ENCODE assay signal across 13 cellular contexts in genomic region chr3:134804508-134805480, GRCh38. TPM values are rescaled to one million over a fixed set of nuclear protein-coding genes. Genes with fewer than 3 reads are reported as not detected.
"Had no signal": no experiment of that assay in that cellular context is flagged by ENCODE, and none has a peak within 500 bp of the region (broad histone marks: within the 10 kb centered on the region; RNA-seq: fewer than 3 reads in every experiment).

No MANE protein-coding gene starts in this region.

- H3K4me3 ChIP-seq: lower lobe of right lung, right atrium auricular region, tibial nerve had no signal

- H3K27me3 ChIP-seq: right atrium auricular region, tibial nerve had no signal

- H3K4me1 ChIP-seq: lower lobe of right lung, right atrium auricular region, tibial nerve had no signal

- ATAC-seq: lower lobe of right lung; naive thymus-derived CD4-positive, alpha-beta T cell had no signal

- DNase-seq: activated CD4-positive, alpha-beta T cell treated with anti-CD3 and anti-CD28 coated beads, Interleukin-2, amount 50 U/mL, for 48 hours; activated CD4-positive, CD25-positive, alpha-beta regulatory T cell treated with anti-CD3 and anti-CD28 coated beads, Interleukin-2, amount 50 U/mL, for 72 hours; activated naive CD4-positive, alpha-beta T cell; caudate nucleus; cortex of kidney; hypothalamus; kidney glomerular epithelial cell; lower lobe of right lung; naive thymus-derived CD4-positive, alpha-beta T cell; stimulated activated naive B cell treated with anti-CD40 and anti-IgM and Interleukin-4, amounts not matched to agents 10 μg/mL and 1 μg/mL and 100 μg/mL, for 72 hours; SW 1271 had no signal

- H3K9me3 ChIP-seq: lower lobe of right lung, right atrium auricular region, tibial nerve had no signal

- H3K36me3 ChIP-seq: lower lobe of right lung, right atrium auricular region, tibial nerve had no signal

- H3K27ac ChIP-seq: lower lobe of right lung, right atrium auricular region, tibial nerve had no signal

RNA-seq across cellular contexts. Expression of gene EPHB1, which starts 9.7 kb away (rescaled TPM):
- polyA plus RNA-seq: naive thymus-derived CD4-positive, alpha-beta T cell had no signal
